Comparison of ENCODE assay signal across 8 cellular contexts in the genomic region with DNA sequence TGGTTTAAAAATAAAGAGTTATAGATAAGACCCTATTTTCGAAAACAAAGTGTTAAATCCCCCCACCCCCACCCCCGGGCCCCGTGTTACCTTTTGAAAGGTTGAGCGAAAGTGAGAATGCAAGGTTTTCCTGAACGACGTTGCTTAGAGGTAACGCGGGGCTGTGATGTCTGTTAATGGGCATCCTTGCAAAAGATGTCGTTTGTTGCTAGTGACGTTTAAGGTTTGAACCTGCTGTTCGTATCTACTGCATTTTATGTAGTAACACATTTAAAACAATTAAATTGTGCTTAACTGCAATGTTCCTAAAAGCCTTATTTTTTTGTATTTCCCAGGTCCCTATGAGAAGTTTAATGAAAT. TPM values are rescaled to one million over a fixed set of nuclear protein-coding genes. Genes with fewer than 3 reads are reported as not detected.
DNase-seq lines count a peak whose midpoint lies in the region; ATAC-seq and TF ChIP-seq lines count a peak whose summit lies in the region.

No MANE protein-coding gene starts in this region.

- H3K36me3 Mint-ChIP-seq in activated naive CD4-positive, alpha-beta T cell treated with anti-CD3 and anti-CD28 coated beads, Interleukin-2, amount 10 ng/mL, durations not matched to agents 7 days and 5 days: peaks cover 21% of the 10 kb centered on the region

- peaks cover 30% of the 10 kb centered on the region for H3F3A ChIP-seq in MM.1S (ENCODE audit: insufficient read depth, low read length)

- H3K9me3 Mint-ChIP-seq in activated naive CD4-positive, alpha-beta T cell treated with anti-CD3 and anti-CD28 coated beads, Interleukin-2, amount 10 ng/mL, durations not matched to agents 7 days and 5 days: no peaks in the 10 kb centered on the region

- H3K27ac ChIP-seq in MM.1S (ENCODE audit: low read length): peak overlapping the region; percentile 92

- H3K9ac ChIP-seq in MM.1S (ENCODE audit: low read length): peak overlapping the region; percentile 91
- H3K9ac ChIP-seq in iPS-15b (ENCODE audit: low read depth, low read length): peak overlapping the region; percentile 55

- H3K27ac Mint-ChIP-seq in activated naive CD4-positive, alpha-beta T cell treated with anti-CD3 and anti-CD28 coated beads, Interleukin-2, amount 10 ng/mL, durations not matched to agents 7 days and 5 days: peak overlapping the region; percentile 97

- H3K79me2 ChIP-seq in MM.1S (ENCODE audit: low read length): peaks cover 58% of the 10 kb centered on the region

- no peaks in the 10 kb centered on the region for H3K9me3 ChIP-seq in MM.1S (replicated peaks; ENCODE audit: insufficient read depth, low read length)
- no peaks in the 10 kb centered on the region for H3K9me3 ChIP-seq in iPS-15b (ENCODE audit: control insufficient read depth, insufficient read depth, low read length)

- no peak for DNase-seq in GM06990 (ENCODE audit: extremely low read depth, insufficient read length)
- peak; percentile 75 for DNase-seq in MM.1S
- DNase-seq in activated naive CD4-positive, alpha-beta T cell treated with anti-CD3 and anti-CD28 coated beads, Interleukin-2, amount 10 ng/mL, durations not matched to agents 7 days and 5 days: peak; percentile 57
- peak; percentile 35 to 38 for DNase-seq in stimulated activated CD4-positive, alpha-beta T cell treated with anti-CD3 and anti-CD28 coated beads, Interleukin-2, amount 100 ng/mL, for 24 hours
- no peak for DNase-seq in ureter (ENCODE audit: low spot score)
- DNase-seq in retina: no peak

- H3K36me3 ChIP-seq in GM06990 (ENCODE audit: control insufficient read depth, insufficient read depth, low read length) (no peaks in the 10 kb centered on the region), MM.1S (replicated peaks; ENCODE audit: insufficient read depth, low read length) (no peaks in the 10 kb centered on the region; the same call in 1 of the 2 replicates), iPS-15b (ENCODE audit: control insufficient read depth, insufficient read depth, low read length) (no peaks in the 10 kb centered on the region)

- H2AFZ ChIP-seq in MM.1S (ENCODE audit: low read length): no peak overlapping the region

- H3K27me3 ChIP-seq in GM06990 (replicated peaks; ENCODE audit: control insufficient read depth, insufficient read depth, low read length): no peaks in the 10 kb centered on the region
- H3K27me3 ChIP-seq in MM.1S (replicated peaks; ENCODE audit: insufficient read depth, low read length): no peaks in the 10 kb centered on the region
- H3K27me3 ChIP-seq in iPS-15b (ENCODE audit: control insufficient read depth, insufficient read depth, low read length): peaks cover 2% of the 10 kb centered on the region

- peak overlapping the region; percentile 99 for H3K4me2 ChIP-seq in MM.1S (ENCODE audit: low read depth, low read length)

- H3K4me3 Mint-ChIP-seq in activated naive CD4-positive, alpha-beta T cell treated with anti-CD3 and anti-CD28 coated beads, Interleukin-2, amount 10 ng/mL, durations not matched to agents 7 days and 5 days: peak overlapping the region; percentile 99

- no peaks in the 10 kb centered on the region for H3K9me2 ChIP-seq in MM.1S (replicated peaks; ENCODE audit: insufficient read depth, low read length)

- no peak for ATAC-seq in GM21526 (IDR thresholded peaks at IDR 0.05; ENCODE audit: low FRiP score, unreplicated experiment)

- H3K4me3 ChIP-seq in GM06990 (replicated peaks; ENCODE audit: low read depth, low read length) (peak overlapping the region; percentile 88), MM.1S (ENCODE audit: low read length) (peak overlapping the region; percentile 85), iPS-15b (ENCODE audit: low read depth, low read length) (peak overlapping the region; percentile 76)

- peaks cover 56% of the 10 kb centered on the region for H3K4me1 Mint-ChIP-seq in activated naive CD4-positive, alpha-beta T cell treated with anti-CD3 and anti-CD28 coated beads, Interleukin-2, amount 10 ng/mL, durations not matched to agents 7 days and 5 days

- CTCF ChIA-PET in activated naive CD4-positive, alpha-beta T cell treated with anti-CD3 and anti-CD28 coated beads, Interleukin-2, amount 10 ng/mL, durations not matched to agents 7 days and 5 days (lab: Charles Lee): interaction anchor here (0.6 kb wide), 1 partner anchor 12 kb away, joined by 3 read pairs; no protein-coding TSS in a partner anchor

- TF ChIP-seq CTCF in GM06990 (IDR thresholded peaks at IDR 0.05; ENCODE audit: insufficient read depth, low read length, poor library complexity, severe bottlenecking) (no peak), MM.1S (IDR thresholded peaks at IDR 0.05; ENCODE audit: low read length) (no peak)

- no peaks in the 10 kb centered on the region for H3K27me3 Mint-ChIP-seq in activated naive CD4-positive, alpha-beta T cell treated with anti-CD3 and anti-CD28 coated beads, Interleukin-2, amount 10 ng/mL, durations not matched to agents 7 days and 5 days

- H3K4me1 ChIP-seq in MM.1S (ENCODE audit: low read length) (peaks cover 35% of the 10 kb centered on the region), iPS-15b (ENCODE audit: control insufficient read depth, insufficient read depth, low read length) (peaks cover 10% of the 10 kb centered on the region)

- peaks cover 41% of the 10 kb centered on the region for H4K20me1 ChIP-seq in MM.1S (ENCODE audit: insufficient read depth, low read length)

RNA-seq across cellular contexts. Expression of a gene that starts 1.2 kb away (rescaled TPM):
- 94.0 TPM for total RNA-seq in ureter

Comparison
In these comparisons a context has a peak if more than half of its experiments do, and no peak if none do; other contexts are left out.
1. DNase-seq: peak in MM.1S (single experiment), activated naive CD4-positive, alpha-beta T cell treated with anti-CD3 and anti-CD28 coated beads, Interleukin-2, amount 10 ng/mL, durations not matched to agents 7 days and 5 days (single experiment) and stimulated activated CD4-positive, alpha-beta T cell treated with anti-CD3 and anti-CD28 coated beads, Interleukin-2, amount 100 ng/mL, for 24 hours (2 of 2); none in GM06990 (single experiment), ureter (single experiment) and retina (single experiment).
2. Peak in every context shown above with its lines, with median percentiles within 50 percentile points of each other: H3K4me3 ChIP-seq.